9 cellular contexts compared by ENCODE assay signal in genomic region chr5:83026930-83027687, GRCh38. TPM values are rescaled to one million over a fixed set of nuclear protein-coding genes. Genes with fewer than 3 reads are reported as not detected.
DNase-seq lines count a peak whose midpoint lies in the region; ATAC-seq, FAIRE-seq and TF ChIP-seq lines count a peak whose summit lies in the region.
"Had no signal": no experiment of that assay in that cellular context is flagged by ENCODE, and none has a peak within 500 bp of the region (broad histone marks: within the 10 kb centered on the region; RNA-seq: fewer than 3 reads in every experiment).

No MANE protein-coding gene starts in this region.

- no peak overlapping the region for H3K9ac ChIP-seq in astrocyte (ENCODE audit: low read length)

- no peaks in the 10 kb centered on the region for H3K79me2 ChIP-seq in astrocyte (ENCODE audit: insufficient read depth, low read length)

- FAIRE-seq in astrocyte (lab: Jason Lieb, UNC) = no peak

- DNase-seq in COLO829 (ENCODE audit: low spot score) = peak; percentile 4
- no peak for DNase-seq in astrocyte (ENCODE audit: low read depth)
- DNase-seq in activated CD4-positive, alpha-beta memory T cell treated with anti-CD3 and anti-CD28 coated beads for 36 hours = no peak
- no peak for DNase-seq in activated naive CD4-positive, alpha-beta T cell treated with Interleukin-2 at 50 U/mL for 16 hours
- no peak for DNase-seq in chondrocyte (ENCODE audit: low spot score)
- no peak for DNase-seq in cerebellar nuclear complex (lab: John Stamatoyannopoulos, UW)
- DNase-seq: T-helper 17 cell had no signal

- H3K4me1 ChIP-seq in astrocyte (ENCODE audit: insufficient read depth, low read length) = no peaks in the 10 kb centered on the region

- H3K36me3 ChIP-seq in astrocyte (ENCODE audit: insufficient read depth, low read length) = no peaks in the 10 kb centered on the region

- TF ChIP-seq CTCF in astrocyte (IDR thresholded peaks at IDR 0.05; ENCODE audit: insufficient read depth, low read depth, low read length) (no peak), chondrocyte (IDR thresholded peaks at IDR 0.05) (no peak)

- intact Hi-C loops in activated CD4-positive, alpha-beta memory T cell treated with anti-CD3 and anti-CD28 coated beads for 36 hours (cut with micrococcal nuclease) = no loop called here

- H3K27me3 ChIP-seq in astrocyte (ENCODE audit: insufficient read depth, low read length) = no peaks in the 10 kb centered on the region

- no peak overlapping the region for H3K27ac ChIP-seq in astrocyte (ENCODE audit: low read depth, low read length)

- H4K20me1 ChIP-seq in astrocyte (ENCODE audit: insufficient read depth, low read length) = no peaks in the 10 kb centered on the region

- no peaks in the 10 kb centered on the region for H3K9me3 ChIP-seq in astrocyte (ENCODE audit: insufficient read depth, low read depth, low read length)

- H3K9me3 Mint-ChIP-seq in astrocyte (ENCODE audit: unreplicated experiment) (no peaks in the 10 kb centered on the region), chondrocyte (ENCODE audit: low read depth) (no peaks in the 10 kb centered on the region)
- H3K9me3 Mint-ChIP-seq in activated CD4-positive, alpha-beta memory T cell treated with anti-CD3 and anti-CD28 coated beads for 36 hours = no peaks in the 10 kb centered on the region

- peak overlapping the region; percentile 8 for H3K4me3 Mint-ChIP-seq in astrocyte (ENCODE audit: unreplicated experiment)
- H3K4me3 Mint-ChIP-seq in activated CD4-positive, alpha-beta memory T cell treated with anti-CD3 and anti-CD28 coated beads for 36 hours = no peak overlapping the region
- H3K4me3 Mint-ChIP-seq in chondrocyte (ENCODE audit: unreplicated experiment) = no peak overlapping the region
- H3K4me3 Mint-ChIP-seq: T-helper 17 cell had no signal

- no peaks in the 10 kb centered on the region for H3K36me3 Mint-ChIP-seq in astrocyte (ENCODE audit: low read depth, unreplicated experiment)
- no peaks in the 10 kb centered on the region for H3K36me3 Mint-ChIP-seq in activated CD4-positive, alpha-beta memory T cell treated with anti-CD3 and anti-CD28 coated beads for 36 hours
- H3K36me3 Mint-ChIP-seq in chondrocyte (ENCODE audit: low read depth) = no peaks in the 10 kb centered on the region

- H3K27me3 Mint-ChIP-seq in astrocyte (ENCODE audit: low read depth, unreplicated experiment) (no peaks in the 10 kb centered on the region), chondrocyte (ENCODE audit: low read depth) (no peaks in the 10 kb centered on the region)
- H3K27me3 Mint-ChIP-seq in activated CD4-positive, alpha-beta memory T cell treated with anti-CD3 and anti-CD28 coated beads for 36 hours = no peaks in the 10 kb centered on the region
- H3K27me3 Mint-ChIP-seq: T-helper 17 cell had no signal

- peak overlapping the region; percentile 51 for H3K27ac Mint-ChIP-seq in astrocyte (ENCODE audit: unreplicated experiment)
- H3K27ac Mint-ChIP-seq in activated CD4-positive, alpha-beta memory T cell treated with anti-CD3 and anti-CD28 coated beads for 36 hours = no peak overlapping the region
- no peak overlapping the region for H3K27ac Mint-ChIP-seq in chondrocyte (ENCODE audit: unreplicated experiment)
- H3K27ac Mint-ChIP-seq: T-helper 17 cell had no signal

- POLR2A ChIA-PET in activated CD4-positive, alpha-beta memory T cell treated with anti-CD3 and anti-CD28 coated beads for 36 hours (lab: Charles Lee) = no interaction called here

- no peak overlapping the region for H2AFZ ChIP-seq in astrocyte (ENCODE audit: low read depth, low read length)

- no peak overlapping the region for H3K4me3 ChIP-seq in astrocyte (ENCODE audit: insufficient read depth, low read depth, low read length)

- no peak overlapping the region for H3K4me2 ChIP-seq in astrocyte (ENCODE audit: low read length)

- CTCF ChIA-PET in activated CD4-positive, alpha-beta memory T cell treated with anti-CD3 and anti-CD28 coated beads for 36 hours (lab: Charles Lee) = interaction anchor here (1.0 kb wide), 1 partner anchor 11 kb away, joined by 3 read pairs; no protein-coding TSS in a partner anchor

- ATAC-seq in GM21367 (IDR thresholded peaks at IDR 0.05; ENCODE audit: unreplicated experiment) (peak; percentile 79), HG03280 (IDR thresholded peaks at IDR 0.05; ENCODE audit: unreplicated experiment) (peak; percentile 76)
- ATAC-seq: T-helper 17 cell had no signal

- H3K4me1 Mint-ChIP-seq in astrocyte (ENCODE audit: low read depth, unreplicated experiment) (peaks cover 40% of the 10 kb centered on the region), chondrocyte (ENCODE audit: low read depth) (peaks cover 6% of the 10 kb centered on the region)
- H3K4me1 Mint-ChIP-seq in activated CD4-positive, alpha-beta memory T cell treated with anti-CD3 and anti-CD28 coated beads for 36 hours (ENCODE audit: low read depth) = no peaks in the 10 kb centered on the region
- H3K4me1 Mint-ChIP-seq: T-helper 17 cell had no signal

RNA-seq across cellular contexts. Expression of gene TMEM167A, which starts 50.1 kb away (rescaled TPM):
- 160 and 163 TPM in 2 replicates for total RNA-seq in astrocyte
- 10 to 100 TPM; 73.6 to 78.6 TPM for total RNA-seq in activated CD4-positive, alpha-beta memory T cell treated with anti-CD3 and anti-CD28 coated beads for 36 hours
- 105 to 139 TPM (median 113 TPM) in 3 replicates for total RNA-seq in chondrocyte

RNA-seq across cellular contexts. Expression of gene XRCC4, which starts 50.2 kb away (rescaled TPM):
- total RNA-seq in astrocyte = 15.5 and 17.3 TPM in 2 replicates
- total RNA-seq in activated CD4-positive, alpha-beta memory T cell treated with anti-CD3 and anti-CD28 coated beads for 36 hours = 10 to 100 TPM; 14.0 to 15.2 TPM
- 4.2 to 5.8 TPM (median 5.5 TPM) in 3 replicates for total RNA-seq in chondrocyte
